19 cellular contexts compared by ENCODE assay signal in genomic region chr15:99068186-99068585, GRCh38. TPM values are rescaled to one million over a fixed set of nuclear protein-coding genes. Genes with fewer than 3 reads are reported as not detected.
A peak's percentile ranks its signal among the peaks of the same experiment; 100 is the strongest.
DNase-seq lines count a peak whose midpoint lies in the region; ATAC-seq, FAIRE-seq and TF ChIP-seq lines count a peak whose summit lies in the region.
"Had no signal": no experiment of that assay in that cellular context is flagged by ENCODE, and none has a peak within 500 bp of the region (broad histone marks: within the 10 kb centered on the region; RNA-seq: fewer than 3 reads in every experiment).

No MANE protein-coding gene starts in this region.

- H3K4me3 Mint-ChIP-seq in activated naive CD8-positive, alpha-beta T cell, result peak overlapping the region; percentile 27
- no peak overlapping the region for H3K4me3 Mint-ChIP-seq in activated naive CD8-positive, alpha-beta T cell treated with anti-CD3 and anti-CD28 coated beads, Interleukin-2, amount 50 U/mL, for 24 hours
- H3K4me3 Mint-ChIP-seq: B cell; CD8-positive, alpha-beta T cell had no signal

- no peak for TF ChIP-seq CTCF in spleen (IDR thresholded peaks at IDR 0.05 in 8 of 11, conservative IDR thresholded peaks at IDR 0.05 in 3 of 11)
- no peak for TF ChIP-seq CTCF in HepG2 (CRISPR knock-in tag; IDR thresholded peaks at IDR 0.05)

- H2AFZ ChIP-seq in HepG2 (ENCODE audit: low read length), result no peak overlapping the region

- 69 to 85% (median 76%) methylated on average over 6 of the region's 6 CpGs for WGBS in spleen, 5 donors
- WGBS in HepG2 (ENCODE audit: low lambda C conversion rate), result 46% methylated on average over 3 of the region's 6 CpGs

- no peak for TF ChIP-seq RAD21 in HepG2 (CRISPR knock-in tag; IDR thresholded peaks at IDR 0.05)

- H4K20me1 ChIP-seq in HepG2 (ENCODE audit: insufficient read depth, low read length), result no peaks in the 10 kb centered on the region
- H4K20me1 ChIP-seq: BLaER1 treated with 17β-estradiol and CSF1 and Interleukin-3, amounts not matched to agents 10 nM and 100 nM had no signal

- DNase-seq in activated naive CD8-positive, alpha-beta T cell treated with anti-CD3 and anti-CD28 coated beads, Interleukin-2, amount 50 U/mL, for 24 hours, result no peak
- peak; percentile 23 for DNase-seq in ecto neural progenitor cell (ENCODE audit: low spot score)
- peak; percentile 38 for DNase-seq in left lobe of liver (ENCODE audit: low spot score)
- peak; percentile 56 for DNase-seq in spleen
- no peak for DNase-seq in activated effector memory CD4-positive, alpha-beta T cell treated with Interleukin-2 at 50 U/mL for 16 hours
- DNase-seq in HepG2 (ENCODE audit: low spot score), result no peak
- DNase-seq: COR-L47, DMS 273 treated with DMSO at 0.1 percent for 48 hours, DMS53, DND-41, EL had no signal

- FAIRE-seq in HepG2 (lab: Jason Lieb, UNC), result no peak
- FAIRE-seq: GM12878, GM19239 had no signal

- TF ChIP-seq POLR2A in spleen (IDR thresholded peaks at IDR 0.05) (no peak), HepG2 (IDR thresholded peaks at IDR 0.05; ENCODE audit: insufficient read depth in 1 of 2, low read depth in 2 of 2, low read length in 2 of 2) (no peak)

- no peak overlapping the region for H3K27ac Mint-ChIP-seq in activated naive CD8-positive, alpha-beta T cell
- H3K27ac Mint-ChIP-seq in activated naive CD8-positive, alpha-beta T cell treated with anti-CD3 and anti-CD28 coated beads, Interleukin-2, amount 50 U/mL, for 24 hours, result no peak overlapping the region
- H3K27ac Mint-ChIP-seq: B cell; CD8-positive, alpha-beta T cell had no signal

- H3K9me3 ChIP-seq in spleen, result no peaks in the 10 kb centered on the region
- H3K9me3 ChIP-seq in HepG2 (ENCODE audit: low read length), result no peaks in the 10 kb centered on the region
- H3K9me3 ChIP-seq: HAP-1 had no signal

- H3K27me3 ChIP-seq in spleen (replicated peaks in 1 of 7), result peaks cover 0 to 17% (median 0%) of the 10 kb centered on the region in 7 donors
- peaks cover 3 to 61% of the 10 kb centered on the region in 2 experiments; a peak in 4 of 5 replicates for H3K27me3 ChIP-seq in HepG2 (ENCODE audit: control insufficient read depth in 1 of 2, insufficient read depth in 2 of 2, low read length in 2 of 2)
- H3K27me3 ChIP-seq: BLaER1 treated with 17β-estradiol and CSF1 and Interleukin-3, amounts not matched to agents 10 nM and 100 nM had no signal

- H3K4me1 ChIP-seq in spleen (no peaks in the 10 kb centered on the region), HepG2 (ENCODE audit: insufficient read depth, low read length) (no peaks in the 10 kb centered on the region)
- H3K4me1 ChIP-seq: HAP-1 had no signal

- H3K9ac ChIP-seq in HepG2 (ENCODE audit: insufficient read depth, low read depth, low read length), result no peak overlapping the region
- H3K9ac ChIP-seq: BLaER1 treated with 17β-estradiol and CSF1 and Interleukin-3, amounts not matched to agents 10 nM and 100 nM had no signal

- no peaks in the 10 kb centered on the region for H3K79me2 ChIP-seq in HepG2 (ENCODE audit: insufficient read depth, low read length)

- CTCF ChIA-PET in HepG2 (lab: Yijun Ruan, JAX; ENCODE audit: low intra/inter-chr PET ratio, low total read pairs), result no interaction called here

- no peak for ATAC-seq in activated naive CD8-positive, alpha-beta T cell treated with anti-CD3 and anti-CD28 coated beads, Interleukin-2, amount 50 U/mL, for 24 hours
- ATAC-seq in left lobe of liver, result no peak
- ATAC-seq in HepG2, result no peak
- ATAC-seq: CD8-positive, alpha-beta T cell; GM12878 had no signal

- H3K36me3 ChIP-seq in spleen (no peaks in the 10 kb centered on the region), HepG2 (replicated peaks in 1 of 2; ENCODE audit: control insufficient read depth in 1 of 2, insufficient read depth in 2 of 2, low read length in 2 of 2) (no peaks in the 10 kb centered on the region)
- H3K36me3 ChIP-seq: BLaER1 treated with 17β-estradiol and CSF1 and Interleukin-3, amounts not matched to agents 10 nM and 100 nM; HAP-1 had no signal

- no TSS peak for BruUV-seq in HepG2 (replicated peaks; lab: Mats Ljungman, UMichigan)

- intact Hi-C loops in spleen (cut with DNase I; ENCODE audit: low total_unique reads), result no loop called here
- intact Hi-C loops in HepG2 (cut with micrococcal nuclease; ENCODE audit: unreplicated experiment), result no loop called here

- H3K9me3 Mint-ChIP-seq in activated naive CD8-positive, alpha-beta T cell (ENCODE audit: low read depth), result no peaks in the 10 kb centered on the region
- H3K9me3 Mint-ChIP-seq in activated naive CD8-positive, alpha-beta T cell treated with anti-CD3 and anti-CD28 coated beads, Interleukin-2, amount 50 U/mL, for 24 hours, result no peaks in the 10 kb centered on the region
- H3K9me3 Mint-ChIP-seq: CD8-positive, alpha-beta T cell had no signal

- no peak overlapping the region for H3K4me2 ChIP-seq in HepG2 (ENCODE audit: low read depth, low read length)
- H3K4me2 ChIP-seq: BLaER1 treated with 17β-estradiol and CSF1 and Interleukin-3, amounts not matched to agents 10 nM and 100 nM had no signal

- POLR2A ChIA-PET in HepG2 (lab: Yijun Ruan, JAX), result no interaction called here

- in situ Hi-C loops in HepG2 (cut with HindIII; ENCODE audit: extremely low pct_ligation_motif_present, low pct_unique_long_range_greater_than_20kb), result no loop called here

- no peak for TF ChIP-seq EP300 in HepG2 (IDR thresholded peaks at IDR 0.05; ENCODE audit: low read depth in 2 of 2, low read length in 2 of 2)
- TF ChIP-seq EP300 in HepG2 (CRISPR knock-in tag; IDR thresholded peaks at IDR 0.05; ENCODE audit: borderline replicate concordance), result no peak

- no peak overlapping the region for H3K27ac ChIP-seq in spleen
- no peak overlapping the region for H3K27ac ChIP-seq in HepG2 (ENCODE audit: extremely low read length, insufficient read depth, low read length)
- H3K27ac ChIP-seq: BLaER1 treated with 17β-estradiol and CSF1 and Interleukin-3, amounts not matched to agents 10 nM and 100 nM had no signal

- H3K4me3 ChIP-seq in spleen (no peak overlapping the region), HepG2 (replicated peaks in 1 of 3; ENCODE audit: insufficient read depth in 1 of 3, low read depth in 2 of 3, low read length in 3 of 3) (no peak overlapping the region)
- H3K4me3 ChIP-seq: BLaER1 treated with 17β-estradiol and CSF1 and Interleukin-3, amounts not matched to agents 10 nM and 100 nM; GM12878; HAP-1 had no signal

- no peaks in the 10 kb centered on the region for H3K27me3 Mint-ChIP-seq in activated naive CD8-positive, alpha-beta T cell
- H3K27me3 Mint-ChIP-seq in activated naive CD8-positive, alpha-beta T cell treated with anti-CD3 and anti-CD28 coated beads, Interleukin-2, amount 50 U/mL, for 24 hours, result peaks cover 9% of the 10 kb centered on the region

- H3K36me3 Mint-ChIP-seq in activated naive CD8-positive, alpha-beta T cell, result no peaks in the 10 kb centered on the region
- H3K36me3 Mint-ChIP-seq in activated naive CD8-positive, alpha-beta T cell treated with anti-CD3 and anti-CD28 coated beads, Interleukin-2, amount 50 U/mL, for 24 hours (ENCODE audit: low read depth), result no peaks in the 10 kb centered on the region
- H3K36me3 Mint-ChIP-seq: CD8-positive, alpha-beta T cell had no signal

- H3K4me1 Mint-ChIP-seq in activated naive CD8-positive, alpha-beta T cell (ENCODE audit: low read depth), result no peaks in the 10 kb centered on the region
- no peaks in the 10 kb centered on the region for H3K4me1 Mint-ChIP-seq in activated naive CD8-positive, alpha-beta T cell treated with anti-CD3 and anti-CD28 coated beads, Interleukin-2, amount 50 U/mL, for 24 hours
- H3K4me1 Mint-ChIP-seq: B cell had no signal

TF ChIP-seq in HepG2, 621 proteins besides CTCF, POLR2A, EP300 and RAD21:
- TF ChIP-seq ZNF468 (CRISPR knock-in tag; IDR thresholded peaks at IDR 0.05) (no peak), ZNF292 (CRISPR knock-in tag; IDR thresholded peaks at IDR 0.05; ENCODE audit: borderline replicate concordance, low read depth) (no peak)

RNA-seq across cellular contexts. Expression of gene SYNM, which starts 36.7 kb away (rescaled TPM):
- 3.8 TPM for total RNA-seq in left lobe of liver
- 1 to 10 TPM; 3.3 to 9.4 (median 4.1) TPM for total RNA-seq in spleen
- polyA plus RNA-seq in spleen, result 10 to 100 TPM in 1 of 3 donors, 1 to 10 TPM in 2; 4.1 to 10.7 (median 4.2) TPM
- 3.7 and 6.0 TPM in 2 replicates for total RNA-seq in HepG2 (2016; rRNA removed; fragmentation: Illumina TruSeq; extraction: Trizol)
- 0.20 and 0.44 TPM in 2 replicates for total RNA-seq in HepG2 (2016; cell fraction: cytosol; rRNA removed; fragmentation: Illumina TruSeq; extraction: Trizol; ENCODE audit: low read depth)
- total RNA-seq in HepG2 (2016; cell fraction: insoluble cytoplasmic fraction; rRNA removed; fragmentation: Illumina TruSeq; extraction: Trizol), result 3.8 and 5.5 TPM in 2 replicates
- 1.6 and 1.7 TPM in 2 replicates for total RNA-seq in HepG2 (2016; cell fraction: membrane; rRNA removed; fragmentation: Illumina TruSeq; extraction: Trizol)
- total RNA-seq in HepG2 (2016; cell fraction: nucleus; rRNA removed; fragmentation: Illumina TruSeq; extraction: Trizol), result 4.7 and 4.8 TPM in 2 replicates
- 1.1 and 1.2 TPM in 2 replicates for polyA plus RNA-seq in HepG2 (2011; rRNA removed)
- 0.74 and 0.99 TPM in 2 replicates for polyA plus RNA-seq in HepG2 (2011; cell fraction: cytosol; rRNA removed)
- polyA plus RNA-seq in HepG2 (2011; cell fraction: nucleus; rRNA removed), result 2.4 and 2.9 TPM in 2 replicates
- 1.6 and 2.4 TPM in 2 replicates for polyA plus RNA-seq in HepG2 (2012)
- 0.16 and 0.17 TPM in 2 replicates for polyA plus RNA-seq in HepG2 (2016; cell fraction: cytosol; fragmentation: Illumina TruSeq; extraction: Trizol; ENCODE audit: low read depth)
- 4.5 and 4.9 TPM in 2 replicates for polyA plus RNA-seq in HepG2 (2016; cell fraction: insoluble cytoplasmic fraction; fragmentation: Illumina TruSeq; extraction: Trizol; ENCODE audit: low read depth)
- polyA plus RNA-seq in HepG2 (2016; cell fraction: membrane; fragmentation: Illumina TruSeq; extraction: Trizol; ENCODE audit: low read depth), result 0.78 and 0.93 TPM in 2 replicates
- polyA plus RNA-seq in HepG2 (2016; cell fraction: nucleus; fragmentation: Illumina TruSeq; extraction: Trizol; ENCODE audit: insufficient read depth, low read depth), result 6.9 TPM in 2 replicates
- 2.1 and 23.9 TPM in 2 replicates for polyA minus RNA-seq in HepG2 (2011; rRNA and poly(A)+ RNA removed; ENCODE audit: low replicate concordance)
- polyA minus RNA-seq in HepG2 (2011; cell fraction: cytosol; rRNA and poly(A)+ RNA removed), result 2.3 TPM in 2 replicates
- polyA minus RNA-seq in HepG2 (2011; cell fraction: nucleus; rRNA and poly(A)+ RNA removed), result 3.3 and 3.5 TPM in 2 replicates
- total RNA-seq: HT-29 had no signal

Comparison
In these comparisons a context has a peak if more than half of its experiments do, and no peak if none do; other contexts are left out.
1. DNase-seq: peak in ecto neural progenitor cell (single experiment), left lobe of liver (single experiment) and spleen (single experiment); none in activated naive CD8-positive, alpha-beta T cell treated with anti-CD3 and anti-CD28 coated beads, Interleukin-2, amount 50 U/mL, for 24 hours (single experiment), activated effector memory CD4-positive, alpha-beta T cell treated with Interleukin-2 at 50 U/mL for 16 hours (single experiment) and HepG2 (single experiment).